ENCODE assay signal across 8 cellular contexts in genomic region chr4:169621754-169622481, GRCh38. TPM values are rescaled to one million over a fixed set of nuclear protein-coding genes. Genes with fewer than 3 reads are reported as not detected.
DNase-seq lines count a peak whose midpoint lies in the region; ATAC-seq and TF ChIP-seq lines count a peak whose summit lies in the region.

No MANE protein-coding gene starts in this region.

- H3K4me3 ChIP-seq in LNCaP clone FGC (ENCODE audit: low read depth, low read length): peak overlapping the region; percentile 74

- H3K27me3 Mint-ChIP-seq in activated CD4-positive, alpha-beta memory T cell treated with anti-CD3 and anti-CD28 coated beads for 36 hours: no peaks in the 10 kb centered on the region
- peaks cover 2% of the 10 kb centered on the region for H3K27me3 Mint-ChIP-seq in glutamatergic neuron (ENCODE audit: unreplicated experiment)
- H3K27me3 Mint-ChIP-seq in stimulated activated memory B cell treated with anti-CD40 and anti-IgM and Interleukin-4, amounts not matched to agents 10 μg/mL and 1 μg/mL and 100 μg/mL, for 72 hours: no peaks in the 10 kb centered on the region

- H3K4me1 Mint-ChIP-seq in activated CD4-positive, alpha-beta memory T cell treated with anti-CD3 and anti-CD28 coated beads for 36 hours (ENCODE audit: low read depth): peaks cover 60% of the 10 kb centered on the region
- H3K4me1 Mint-ChIP-seq in glutamatergic neuron (ENCODE audit: low read depth, unreplicated experiment): peaks cover 9% of the 10 kb centered on the region
- H3K4me1 Mint-ChIP-seq in stimulated activated memory B cell treated with anti-CD40 and anti-IgM and Interleukin-4, amounts not matched to agents 10 μg/mL and 1 μg/mL and 100 μg/mL, for 72 hours: peaks cover 58% of the 10 kb centered on the region

- no peaks in the 10 kb centered on the region for H3K9me3 Mint-ChIP-seq in activated CD4-positive, alpha-beta memory T cell treated with anti-CD3 and anti-CD28 coated beads for 36 hours
- H3K9me3 Mint-ChIP-seq in glutamatergic neuron (ENCODE audit: unreplicated experiment): peaks cover 9% of the 10 kb centered on the region
- H3K9me3 Mint-ChIP-seq in stimulated activated memory B cell treated with anti-CD40 and anti-IgM and Interleukin-4, amounts not matched to agents 10 μg/mL and 1 μg/mL and 100 μg/mL, for 72 hours: no peaks in the 10 kb centered on the region

- H3K27ac Mint-ChIP-seq in activated CD4-positive, alpha-beta memory T cell treated with anti-CD3 and anti-CD28 coated beads for 36 hours: peak overlapping the region; percentile 98
- H3K27ac Mint-ChIP-seq in glutamatergic neuron (ENCODE audit: unreplicated experiment): peak overlapping the region; percentile 9
- H3K27ac Mint-ChIP-seq in stimulated activated memory B cell treated with anti-CD40 and anti-IgM and Interleukin-4, amounts not matched to agents 10 μg/mL and 1 μg/mL and 100 μg/mL, for 72 hours: peak overlapping the region; percentile 44

- TF ChIP-seq CTCF in LNCaP clone FGC (IDR thresholded peaks at IDR 0.05; ENCODE audit: control insufficient read depth, extremely low read depth, insufficient read depth) (no peak), glutamatergic neuron (IDR thresholded peaks at IDR 0.05; ENCODE audit: partially characterized antibody, unreplicated experiment) (no peak)

- CTCF ChIA-PET in activated CD4-positive, alpha-beta memory T cell treated with anti-CD3 and anti-CD28 coated beads for 36 hours (lab: Charles Lee): interaction anchor here (1.5 kb wide), 1 partner anchor 9 kb away, joined by 6 read pairs; the partner anchor contains the start of gene NEK1

- intact Hi-C loops in activated CD4-positive, alpha-beta memory T cell treated with anti-CD3 and anti-CD28 coated beads for 36 hours (cut with micrococcal nuclease): loop anchor here (1.0 to 2.0 kb wide), 3 partner anchors 9 to 1111 kb away; no protein-coding TSS in a partner anchor

- peak; percentile 64 for DNase-seq in activated effector memory CD4-positive, alpha-beta T cell treated with anti-CD3 and anti-CD28 coated beads, Interleukin-2, amount 50 U/mL, for 16 hours
- no peak for DNase-seq in activated effector memory CD4-positive, alpha-beta T cell treated with Interleukin-2 at 50 U/mL for 16 hours
- DNase-seq in LNCaP clone FGC (ENCODE audit: low read depth): no peak
- peak; percentile 31 for DNase-seq in activated CD4-positive, alpha-beta memory T cell treated with anti-CD3 and anti-CD28 coated beads for 36 hours
- DNase-seq in glutamatergic neuron: no peak
- DNase-seq in NCI-H510A (lab: John Stamatoyannopoulos, UW): no peak
- DNase-seq in globus pallidus (ENCODE audit: low spot score): no peak

- POLR2A ChIA-PET in activated CD4-positive, alpha-beta memory T cell treated with anti-CD3 and anti-CD28 coated beads for 36 hours (lab: Charles Lee): interaction anchor here (1.2 to 2.1 kb wide), 3 partner anchors 9 to 38 kb away, joined by 4 to 13 read pairs (median 9); partner anchors contain the start of gene NEK1

- peak overlapping the region; percentile 96 for H3K4me3 Mint-ChIP-seq in activated CD4-positive, alpha-beta memory T cell treated with anti-CD3 and anti-CD28 coated beads for 36 hours
- H3K4me3 Mint-ChIP-seq in glutamatergic neuron (ENCODE audit: unreplicated experiment): peak overlapping the region; percentile 80
- peak overlapping the region; percentile 70 for H3K4me3 Mint-ChIP-seq in stimulated activated memory B cell treated with anti-CD40 and anti-IgM and Interleukin-4, amounts not matched to agents 10 μg/mL and 1 μg/mL and 100 μg/mL, for 72 hours

- no peak for ATAC-seq in stimulated activated memory B cell treated with anti-CD40 and anti-IgM and Interleukin-4, amounts not matched to agents 10 μg/mL and 1 μg/mL and 100 μg/mL, for 72 hours

- no peaks in the 10 kb centered on the region for H3K36me3 Mint-ChIP-seq in activated CD4-positive, alpha-beta memory T cell treated with anti-CD3 and anti-CD28 coated beads for 36 hours
- H3K36me3 Mint-ChIP-seq in glutamatergic neuron (ENCODE audit: unreplicated experiment): no peaks in the 10 kb centered on the region
- peaks cover 17% of the 10 kb centered on the region for H3K36me3 Mint-ChIP-seq in stimulated activated memory B cell treated with anti-CD40 and anti-IgM and Interleukin-4, amounts not matched to agents 10 μg/mL and 1 μg/mL and 100 μg/mL, for 72 hours

RNA-seq across cellular contexts. Expression of gene CLCN3, which starts 1.5 kb away (rescaled TPM):
- total RNA-seq in activated CD4-positive, alpha-beta memory T cell treated with anti-CD3 and anti-CD28 coated beads for 36 hours: 10 to 100 TPM; 17.3 to 18.6 TPM
- 58.1 TPM for total RNA-seq in glutamatergic neuron (ENCODE audit: unreplicated experiment)

RNA-seq across cellular contexts. Expression of gene NEK1, which starts 9.5 kb away (rescaled TPM):
- total RNA-seq in activated CD4-positive, alpha-beta memory T cell treated with anti-CD3 and anti-CD28 coated beads for 36 hours: 10 to 100 TPM; 10.7 to 11.4 TPM
- total RNA-seq in glutamatergic neuron (ENCODE audit: unreplicated experiment): 23.2 TPM

Comparison
In these comparisons a context has a peak if more than half of its experiments do, and no peak if none do; other contexts are left out.
1. DNase-seq: peak in activated effector memory CD4-positive, alpha-beta T cell treated with anti-CD3 and anti-CD28 coated beads, Interleukin-2, amount 50 U/mL, for 16 hours (single experiment) and activated CD4-positive, alpha-beta memory T cell treated with anti-CD3 and anti-CD28 coated beads for 36 hours (single experiment); none in activated effector memory CD4-positive, alpha-beta T cell treated with Interleukin-2 at 50 U/mL for 16 hours (single experiment), LNCaP clone FGC (single experiment), glutamatergic neuron (single experiment), NCI-H510A (single experiment) and globus pallidus (single experiment).
2. H3K27ac Mint-ChIP-seq: peak in every context shown above with its lines; median percentile 98 in activated CD4-positive, alpha-beta memory T cell treated with anti-CD3 and anti-CD28 coated beads for 36 hours; 44 in stimulated activated memory B cell treated with anti-CD40 and anti-IgM and Interleukin-4, amounts not matched to agents 10 μg/mL and 1 μg/mL and 100 μg/mL, for 72 hours; 9 in glutamatergic neuron.
3. Peak in every context shown above with its lines, with median percentiles within 50 percentile points of each other: H3K4me3 Mint-ChIP-seq.